In genomic region chr12:101280006-101280505, GRCh38 we compare ENCODE assay signal across 8 cellular contexts. TPM values are rescaled to one million over a fixed set of nuclear protein-coding genes. Genes with fewer than 3 reads are reported as not detected.
DNase-seq lines count a peak whose midpoint lies in the region; ATAC-seq and TF ChIP-seq lines count a peak whose summit lies in the region.

Gene UTP20, plus strand, starts transcription at chr12:101280105. Its CDS starts 178 bp downstream, at chr12:101280283.

- H3K9me3 ChIP-seq in left ventricle myocardium inferior (replicated peaks) (no peaks in the 10 kb centered on the region), prostate gland (no peaks in the 10 kb centered on the region)

- peak; percentile 29 for TF ChIP-seq POLR2A in prostate gland (IDR thresholded peaks at IDR 0.05)

- peak within 1 kb of the TSS; percentile 43 for H3K27ac ChIP-seq in left ventricle myocardium inferior (replicated peaks)
- H3K27ac ChIP-seq in prostate gland = no peak within 1 kb of the TSS

- H3K4me1 ChIP-seq in left ventricle myocardium inferior (peaks cover 17% of the 10 kb centered on the region), prostate gland (replicated peaks) (no peaks in the 10 kb centered on the region)

- no peaks in the 10 kb centered on the region for H3K9me3 Mint-ChIP-seq in T-helper 1 cell treated with Interleukin-12 subunit alpha and Interleukin-12 subunit beta and Interleukin-4 antibody, amounts not matched to agents 30 μg/mL and 1 μg/mL, for 36 hours

- peak within 1 kb of the TSS; percentile 94 for H3K4me3 ChIP-seq in left ventricle myocardium inferior
- H3K4me3 ChIP-seq in prostate gland = peak within 1 kb of the TSS; percentile 67 to 82

- ATAC-seq in GM18499 (IDR thresholded peaks at IDR 0.05; ENCODE audit: insufficient read depth, unreplicated experiment) (peak; percentile 99), HG02884 (IDR thresholded peaks at IDR 0.05; ENCODE audit: unreplicated experiment) (peak; percentile 99)

- H3K27me3 ChIP-seq in left ventricle myocardium inferior (ENCODE audit: low read depth) = no peaks in the 10 kb centered on the region
- no peaks in the 10 kb centered on the region for H3K27me3 ChIP-seq in prostate gland (replicated peaks; ENCODE audit: insufficient read depth)

- DNase-seq in NCI-H1694 treated with DMSO at 0.1 percent for 48 hours (lab: John Stamatoyannopoulos, UW) (peak; percentile 74), amniotic stem cell (lab: John Stamatoyannopoulos, UW) (peak; percentile 79), left ventricle myocardium inferior (peak; percentile 91), prostate gland (ENCODE audit: low spot score) (peak; percentile 89), ureter (ENCODE audit: low spot score) (peak; percentile 95)

- peaks cover 20% of the 10 kb centered on the region for H3K27me3 Mint-ChIP-seq in T-helper 1 cell treated with Interleukin-12 subunit alpha and Interleukin-12 subunit beta and Interleukin-4 antibody, amounts not matched to agents 30 μg/mL and 1 μg/mL, for 36 hours (ENCODE audit: low read depth)

- TF ChIP-seq CTCF in left ventricle myocardium inferior (IDR thresholded peaks at IDR 0.05; ENCODE audit: borderline replicate concordance) = no peak
- TF ChIP-seq CTCF in prostate gland (IDR thresholded peaks at IDR 0.05) = peak in 2 of 4 experiments; percentile 2 to 19

- peak within 1 kb of the TSS; percentile 94 for H3K4me3 Mint-ChIP-seq in T-helper 1 cell treated with Interleukin-12 subunit alpha and Interleukin-12 subunit beta and Interleukin-4 antibody, amounts not matched to agents 30 μg/mL and 1 μg/mL, for 36 hours

- under 1% methylated on average over 34 of the region's 34 CpGs for WGBS in prostate gland

- intact Hi-C loops in left ventricle myocardium inferior (cut with micrococcal nuclease) = no loop called here
- intact Hi-C loops in prostate gland (cut with DNase I) = no loop called here

- peak within 1 kb of the TSS; percentile 67 for H3K27ac Mint-ChIP-seq in T-helper 1 cell treated with Interleukin-12 subunit alpha and Interleukin-12 subunit beta and Interleukin-4 antibody, amounts not matched to agents 30 μg/mL and 1 μg/mL, for 36 hours

- peaks cover 16% of the 10 kb centered on the region for H3K36me3 ChIP-seq in left ventricle myocardium inferior
- H3K36me3 ChIP-seq in prostate gland = no peaks in the 10 kb centered on the region

- H3K36me3 Mint-ChIP-seq in T-helper 1 cell treated with Interleukin-12 subunit alpha and Interleukin-12 subunit beta and Interleukin-4 antibody, amounts not matched to agents 30 μg/mL and 1 μg/mL, for 36 hours (ENCODE audit: low read depth) = peaks cover 4% of the 10 kb centered on the region

- H3K4me1 Mint-ChIP-seq in T-helper 1 cell treated with Interleukin-12 subunit alpha and Interleukin-12 subunit beta and Interleukin-4 antibody, amounts not matched to agents 30 μg/mL and 1 μg/mL, for 36 hours (ENCODE audit: low read depth) = peaks cover 18% of the 10 kb centered on the region

RNA-seq across cellular contexts. Expression of gene UTP20, which starts in this region (rescaled TPM):
- total RNA-seq in left ventricle myocardium inferior = 7.5 TPM
- 10 to 100 TPM; 13.6 to 26.6 TPM for total RNA-seq in prostate gland
- 27.7 TPM for total RNA-seq in ureter
